13 cellular contexts compared by ENCODE assay signal in genomic region chr5:172417130-172417802, GRCh38. TPM values are rescaled to one million over a fixed set of nuclear protein-coding genes. Genes with fewer than 3 reads are reported as not detected.
A peak's percentile ranks its signal among the peaks of the same experiment; 100 is the strongest.
DNase-seq lines count a peak whose midpoint lies in the region; TF ChIP-seq lines count a peak whose summit lies in the region.
"Had no signal": no experiment of that assay in that cellular context is flagged by ENCODE, and none has a peak within 500 bp of the region (broad histone marks: within the 10 kb centered on the region; RNA-seq: fewer than 3 reads in every experiment).

No MANE protein-coding gene starts in this region.

- TF ChIP-seq CTCF in RWPE1 (conservative IDR thresholded peaks at IDR 0.05; ENCODE audit: low read depth), result no peak
- TF ChIP-seq CTCF in dorsolateral prefrontal cortex (IDR thresholded peaks at IDR 0.05 in 54 of 56, conservative IDR thresholded peaks at IDR 0.05 in 2 of 56; ENCODE audit: low read depth in 1 of 56, partially characterized antibody in 56 of 56), result peak in 1 of 56 donors; percentile 8

- no peaks in the 10 kb centered on the region for H3K36me3 Mint-ChIP-seq in CD4-positive, alpha-beta memory T cell
- H3K36me3 Mint-ChIP-seq: activated naive CD8-positive, alpha-beta T cell treated with anti-CD3 and anti-CD28 coated beads, Interleukin-2, amount 10 ng/mL, durations not matched to agents 7 days and 5 days had no signal

- CTCF ChIA-PET in RWPE1 (lab: Yijun Ruan, JAX), result interaction anchor here (0.7 kb wide), 2 partner anchors 36 to 1772 kb away, joined by 4 read pairs; no protein-coding TSS in a partner anchor
- CTCF ChIA-PET in CD4-positive, alpha-beta memory T cell (lab: Charles Lee; ENCODE audit: partially characterized antibody), result no interaction called here

- DNase-seq in RWPE1 (ENCODE audit: low spot score) (no peak), dorsolateral prefrontal cortex (no peak), mesendoderm (no peak), NCI-H69 (lab: John Stamatoyannopoulos, UW) (no peak), NCI-H82 (lab: John Stamatoyannopoulos, UW) (no peak)
- no peak for DNase-seq in CD4-positive, alpha-beta memory T cell
- DNase-seq: activated CD4-positive, CD25-positive, alpha-beta regulatory T cell; activated naive CD8-positive, alpha-beta T cell treated with anti-CD3 and anti-CD28 coated beads, Interleukin-2, amount 10 ng/mL, durations not matched to agents 7 days and 5 days; foreskin melanocyte; NCI-H2171 had no signal

- H3K9ac ChIP-seq in muscle layer of colon (ENCODE audit: low read length) (no peak overlapping the region), mesendoderm (ENCODE audit: low read length) (no peak overlapping the region)

- H2AK5ac ChIP-seq in mesendoderm (ENCODE audit: low read length), result no peak overlapping the region

- H3K79me1 ChIP-seq in mesendoderm (ENCODE audit: low read length), result peaks cover 7% of the 10 kb centered on the region

- no peaks in the 10 kb centered on the region for H3K27me3 ChIP-seq in dorsolateral prefrontal cortex
- no peaks in the 10 kb centered on the region for H3K27me3 ChIP-seq in muscle layer of colon (ENCODE audit: control insufficient read depth in 1 of 2, insufficient read depth in 2 of 2, low read length in 2 of 2)
- H3K27me3 ChIP-seq in CD4-positive, alpha-beta memory T cell (ENCODE audit: insufficient read depth, low read length), result no peaks in the 10 kb centered on the region
- H3K27me3 ChIP-seq in mesendoderm (ENCODE audit: insufficient read depth, low read length, poor library complexity), result no peaks in the 10 kb centered on the region

- no peak overlapping the region for H2BK5ac ChIP-seq in mesendoderm (ENCODE audit: low read length)

- no peak overlapping the region for H2BK120ac ChIP-seq in mesendoderm (ENCODE audit: low read depth, low read length)

- no peak overlapping the region for H3K56ac ChIP-seq in mesendoderm (ENCODE audit: low read length)

- H3K9me3 Mint-ChIP-seq in CD4-positive, alpha-beta memory T cell, result no peaks in the 10 kb centered on the region
- H3K9me3 Mint-ChIP-seq: activated naive CD8-positive, alpha-beta T cell treated with anti-CD3 and anti-CD28 coated beads, Interleukin-2, amount 10 ng/mL, durations not matched to agents 7 days and 5 days had no signal

- H3K18ac ChIP-seq in mesendoderm (ENCODE audit: low read length), result no peak overlapping the region

- intact Hi-C loops in dorsolateral prefrontal cortex (cut with DNase I), result loop anchor here (2.0 to 5.0 kb wide), 2 partner anchors 14 to 45 kb away; no protein-coding TSS in a partner anchor
- intact Hi-C loops in CD4-positive, alpha-beta memory T cell (cut with micrococcal nuclease), result no loop called here

- no peak overlapping the region for H4K5ac ChIP-seq in mesendoderm (ENCODE audit: low read length)

- H3K9me3 ChIP-seq in muscle layer of colon (ENCODE audit: low read length), result no peaks in the 10 kb centered on the region
- H3K9me3 ChIP-seq in CD4-positive, alpha-beta memory T cell (ENCODE audit: control insufficient read depth in 1 of 2, low read length in 2 of 2), result no peaks in the 10 kb centered on the region

- POLR2A ChIA-PET in RWPE1 (lab: Yijun Ruan, JAX; ENCODE audit: low non-redundant PET), result no interaction called here
- POLR2A ChIA-PET in CD4-positive, alpha-beta memory T cell (lab: Charles Lee; ENCODE audit: partially characterized antibody), result no interaction called here

- no peak overlapping the region for H3K4me2 ChIP-seq in mesendoderm (ENCODE audit: low read length)

- no peaks in the 10 kb centered on the region for H3K79me2 ChIP-seq in mesendoderm (ENCODE audit: control insufficient read depth, insufficient read depth, low read length)

- no peak overlapping the region for H3K23ac ChIP-seq in mesendoderm (ENCODE audit: low read length)

- H2BK15ac ChIP-seq in mesendoderm (replicated peaks; ENCODE audit: low read depth), result no peak overlapping the region

- no peak overlapping the region for H3K4me3 Mint-ChIP-seq in CD4-positive, alpha-beta memory T cell
- H3K4me3 Mint-ChIP-seq: activated naive CD8-positive, alpha-beta T cell treated with anti-CD3 and anti-CD28 coated beads, Interleukin-2, amount 10 ng/mL, durations not matched to agents 7 days and 5 days had no signal

- H3K4me3 ChIP-seq in dorsolateral prefrontal cortex (no peak overlapping the region), muscle layer of colon (ENCODE audit: low read depth in 1 of 2, low read length in 2 of 2) (no peak overlapping the region), mesendoderm (ENCODE audit: low read length) (no peak overlapping the region)
- H3K4me3 ChIP-seq in CD4-positive, alpha-beta memory T cell (ENCODE audit: low read length in 2 of 2), result no peak overlapping the region

- H3K27ac Mint-ChIP-seq in CD4-positive, alpha-beta memory T cell, result no peak overlapping the region
- H3K27ac Mint-ChIP-seq: activated naive CD8-positive, alpha-beta T cell treated with anti-CD3 and anti-CD28 coated beads, Interleukin-2, amount 10 ng/mL, durations not matched to agents 7 days and 5 days had no signal

- no CpG with 5 or more reads among the region's 4 CpGs for WGBS in mesendoderm (ENCODE audit: extremely low coverage, insufficient coverage, low lambda C conversion rate)

- H3K4ac ChIP-seq in mesendoderm (ENCODE audit: low read depth, low read length), result no peak overlapping the region

- peaks cover 0 to 8% (median 4%) of the 10 kb centered on the region in 4 donors for H3K4me1 Mint-ChIP-seq in CD4-positive, alpha-beta memory T cell

- peaks cover 11% of the 10 kb centered on the region for H3K36me3 ChIP-seq in muscle layer of colon (ENCODE audit: insufficient read depth, low read length)
- H3K36me3 ChIP-seq in CD4-positive, alpha-beta memory T cell (ENCODE audit: insufficient read depth, low read length), result no peaks in the 10 kb centered on the region
- H3K36me3 ChIP-seq in mesendoderm (ENCODE audit: control insufficient read depth, insufficient read depth, low read length), result peaks cover 9% of the 10 kb centered on the region

- no peak overlapping the region for H4K8ac ChIP-seq in mesendoderm (ENCODE audit: low read depth, low read length)

- H3K4me1 ChIP-seq in muscle layer of colon (ENCODE audit: insufficient read depth, low read length) (peaks cover 81% of the 10 kb centered on the region), mesendoderm (ENCODE audit: control insufficient read depth, low read depth, low read length) (no peaks in the 10 kb centered on the region)
- H3K4me1 ChIP-seq in CD4-positive, alpha-beta memory T cell (ENCODE audit: insufficient read depth, low read length), result no peaks in the 10 kb centered on the region

- H3K27me3 Mint-ChIP-seq in CD4-positive, alpha-beta memory T cell, result peaks cover 4 to 16% of the 10 kb centered on the region in 2 donors

- H3K27ac ChIP-seq in RWPE1, result peak overlapping the region; percentile 96
- peak overlapping the region; percentile 3 to 97 (median 89) for H3K27ac ChIP-seq in dorsolateral prefrontal cortex
- peak overlapping the region; percentile 74 for H3K27ac ChIP-seq in muscle layer of colon (ENCODE audit: low read depth, low read length)
- peak overlapping the region; percentile 86 for H3K27ac ChIP-seq in temporal lobe (ENCODE audit: low read depth, low read length)
- H3K27ac ChIP-seq in CD4-positive, alpha-beta memory T cell (ENCODE audit: low read depth, low read length), result no peak overlapping the region
- no peak overlapping the region for H3K27ac ChIP-seq in mesendoderm (ENCODE audit: low read depth, low read length)
- H3K27ac ChIP-seq: C4-2B had no signal

RNA-seq across cellular contexts. Expression of gene SH3PXD2B, which starts 37.1 kb away (rescaled TPM):
- 10 to 100 TPM in 119 of 120 experiments, 1 to 10 TPM in 1; 9.2 to 63.2 (median 19.7) TPM for total RNA-seq in dorsolateral prefrontal cortex
- 13.8 TPM for total RNA-seq in temporal lobe
- under 1 TPM; 0.19 to 0.38 TPM for total RNA-seq in CD4-positive, alpha-beta memory T cell
- not detected for polyA plus RNA-seq in CD4-positive, alpha-beta memory T cell
- polyA plus RNA-seq in mesendoderm (2013, experiment 1 of 2), result 30.7 TPM
- 30.3 TPM for polyA plus RNA-seq in mesendoderm (2013, experiment 2 of 2)

Comparison
In these comparisons a context has a peak if more than half of its experiments do, and no peak if none do; other contexts are left out.
1. H3K27ac ChIP-seq: peak in RWPE1 (single experiment), dorsolateral prefrontal cortex (59 of 59), muscle layer of colon (single experiment) and temporal lobe (single experiment); none in CD4-positive, alpha-beta memory T cell (single experiment) and mesendoderm (single experiment).
2. RNA of gene SH3PXD2B, which starts 37.1 kb away (total RNA-seq): 9.2 to 63.2 TPM in dorsolateral prefrontal cortex and 13.8 TPM in temporal lobe (single experiment); 0.19 to 0.38 TPM in CD4-positive, alpha-beta memory T cell; every median in the first group is over 4 times any median in the second.